20 cellular contexts compared by ENCODE assay signal in genomic region chr3:106379251-106379750, GRCh38.
A peak's percentile ranks its signal among the peaks of the same experiment; 100 is the strongest.
DNase-seq lines count a peak whose midpoint lies in the region; ATAC-seq and TF ChIP-seq lines count a peak whose summit lies in the region.
"Had no signal": no experiment of that assay in that cellular context is flagged by ENCODE, and none has a peak within 500 bp of the region (broad histone marks: within the 10 kb centered on the region; RNA-seq: fewer than 3 reads in every experiment).

No MANE protein-coding gene starts in this region.

- TF ChIP-seq POLR2A in right lobe of liver (IDR thresholded peaks at IDR 0.05): no peak

- H3K4me2 ChIP-seq in OCI-LY1 (ENCODE audit: low read length): no peak overlapping the region
- H3K4me2 ChIP-seq in neural cell (ENCODE audit: low read length): no peak overlapping the region
- H3K4me2 ChIP-seq: PC-9 had no signal

- H3K9me2 ChIP-seq in OCI-LY1 (ENCODE audit: low read depth, low read length) (no peaks in the 10 kb centered on the region), neural cell (ENCODE audit: insufficient read depth, low read length) (no peaks in the 10 kb centered on the region)

- H3K27ac ChIP-seq in OCI-LY1 (ENCODE audit: low read depth, low read length, poor library complexity, severe bottlenecking) (no peak overlapping the region), foreskin keratinocyte (no peak overlapping the region), neural cell (ENCODE audit: low read length) (peak overlapping the region; percentile 70), ascending aorta (no peak overlapping the region), right lobe of liver (no peak overlapping the region)
- H3K27ac ChIP-seq: PC-9 had no signal

- DNase-seq in ELF-1 (ENCODE audit: low read depth, low spot score) (peak; percentile 46), foreskin keratinocyte (peak; percentile 15 to 30), OCI-M1 (lab: John Stamatoyannopoulos, UW) (no peak), ascending aorta (ENCODE audit: low spot score in 2 of 2) (no peak), right lobe of liver (no peak)
- DNase-seq: ACHN; CD4-positive, alpha-beta T cell; DND-41; GOT3; Karpas-422; NCI-H1417 treated with DMSO at 0.1 percent for 48 hours; NCI-H2029 treated with DMSO at 0.1 percent for 48 hours; NCI-H345; NCI-H526 treated with DMSO at 0.1 percent for 48 hours; NK-92 treated with Interleukin-12 subunit alpha and Interleukin-12 subunit beta, amount 100 ng/mL, for 24 hours; PC-9; Right ventricle myocardium superior had no signal

- TF ChIP-seq CTCF in OCI-LY1 (IDR thresholded peaks at IDR 0.05; ENCODE audit: low read length): no peak
- TF ChIP-seq CTCF in foreskin keratinocyte (conservative IDR thresholded peaks at IDR 0.05): no peak
- no peak for TF ChIP-seq CTCF in neural cell (IDR thresholded peaks at IDR 0.05; ENCODE audit: poor library complexity, severe bottlenecking)
- no peak for TF ChIP-seq CTCF in ascending aorta (IDR thresholded peaks at IDR 0.05)
- no peak for TF ChIP-seq CTCF in right lobe of liver (IDR thresholded peaks at IDR 0.05)

- H3K9ac ChIP-seq in OCI-LY1 (ENCODE audit: low read length) (no peak overlapping the region), neural cell (ENCODE audit: low read length) (no peak overlapping the region)

- H3K79me2 ChIP-seq in OCI-LY1 (ENCODE audit: insufficient read depth, low read length) (no peaks in the 10 kb centered on the region), neural cell (replicated peaks; ENCODE audit: insufficient read depth, low read length) (no peaks in the 10 kb centered on the region)

- H2AFZ ChIP-seq in OCI-LY1 (ENCODE audit: low read length) (peak overlapping the region; percentile 6; the same call in 1 of the 2 replicates), neural cell (ENCODE audit: low read depth, low read length) (no peak overlapping the region)

- H4K20me1 ChIP-seq in OCI-LY1 (ENCODE audit: insufficient read depth, low read length) (no peaks in the 10 kb centered on the region), neural cell (ENCODE audit: insufficient read depth) (no peaks in the 10 kb centered on the region)

- H3F3A ChIP-seq in OCI-LY1 (ENCODE audit: insufficient read depth, low read length) (no peaks in the 10 kb centered on the region), neural cell (ENCODE audit: insufficient read depth, low read length, poor library complexity, severe bottlenecking) (no peaks in the 10 kb centered on the region)

- no peak for TF ChIP-seq EP300 in neural cell (conservative IDR thresholded peaks at IDR 0.05; ENCODE audit: poor library complexity, severe bottlenecking)

- intact Hi-C loops in ascending aorta (cut with DNase I) (no loop called here), right lobe of liver (cut with DNase I) (no loop called here)

- H3K36me3 ChIP-seq in OCI-LY1 (ENCODE audit: insufficient read depth, low read length): no peaks in the 10 kb centered on the region
- H3K36me3 ChIP-seq in neural cell (ENCODE audit: insufficient read depth, low read length): no peaks in the 10 kb centered on the region
- H3K36me3 ChIP-seq in ascending aorta: no peaks in the 10 kb centered on the region
- H3K36me3 ChIP-seq in right lobe of liver: no peaks in the 10 kb centered on the region

- H3K27me3 ChIP-seq in OCI-LY1 (ENCODE audit: insufficient read depth, low read length) (no peaks in the 10 kb centered on the region), foreskin keratinocyte (no peaks in the 10 kb centered on the region), neural cell (ENCODE audit: insufficient read depth, low read depth, low read length) (no peaks in the 10 kb centered on the region), ascending aorta (no peaks in the 10 kb centered on the region), right lobe of liver (no peaks in the 10 kb centered on the region)

- WGBS in right lobe of liver (ENCODE audit: insufficient coverage, low coverage, low lambda C conversion rate, missing lambda C conversion rate): 75% methylated on average over 6 of the region's 6 CpGs

- TF ChIP-seq RAD21 in neural cell (conservative IDR thresholded peaks at IDR 0.05): no peak

- no peak overlapping the region for H3K4me3 ChIP-seq in OCI-LY1 (ENCODE audit: low read depth, low read length, poor library complexity, severe bottlenecking)
- H3K4me3 ChIP-seq in neural cell (ENCODE audit: low read length): no peak overlapping the region
- H3K4me3 ChIP-seq in ascending aorta: no peak overlapping the region
- H3K4me3 ChIP-seq in right lobe of liver: no peak overlapping the region
- H3K4me3 ChIP-seq: PC-9 had no signal

- ATAC-seq in foreskin keratinocyte (no peak), HG02870 (IDR thresholded peaks at IDR 0.05; ENCODE audit: unreplicated experiment) (no peak), right lobe of liver (no peak)

- H3K4me1 ChIP-seq in OCI-LY1 (ENCODE audit: insufficient read depth, low read length, severe bottlenecking) (peaks cover 27% of the 10 kb centered on the region), foreskin keratinocyte (no peaks in the 10 kb centered on the region), ascending aorta (no peaks in the 10 kb centered on the region), right lobe of liver (no peaks in the 10 kb centered on the region)

- H3K9me3 ChIP-seq in OCI-LY1 (ENCODE audit: low read length) (no peaks in the 10 kb centered on the region), neural cell (ENCODE audit: low read length) (no peaks in the 10 kb centered on the region), ascending aorta (no peaks in the 10 kb centered on the region), right lobe of liver (no peaks in the 10 kb centered on the region)

TF ChIP-seq in neural cell, 6 proteins besides CTCF, POLR2A, EP300 and RAD21:
- TF ChIP-seq MXI1 (conservative IDR thresholded peaks at IDR 0.05; ENCODE audit: poor library complexity, severe bottlenecking) (no peak), SMC3 (conservative IDR thresholded peaks at IDR 0.05; ENCODE audit: poor library complexity) (no peak)

Comparison
In these comparisons a context has a peak if more than half of its experiments do, and no peak if none do; other contexts are left out.
1. DNase-seq: peak in ELF-1 (single experiment) and foreskin keratinocyte (2 of 2); none in OCI-M1 (single experiment), ascending aorta (0 of 2) and right lobe of liver (0 of 3).